ENCODE assay signal across 21 cellular contexts in genomic region chr1:151976015-151976343, GRCh38.
"Had no signal": no experiment of that assay in that cellular context is flagged by ENCODE, and none has a peak within 500 bp of the region (broad histone marks: within the 10 kb centered on the region; RNA-seq: fewer than 3 reads in every experiment).

No MANE protein-coding gene starts in this region.

- DNase-seq: activated CD4-positive, alpha-beta T cell treated with anti-CD3 and anti-CD28 coated beads, Interleukin-2, amount 50 U/mL, for 1 hour; activated CD8-positive, alpha-beta memory T cell treated with anti-CD3 and anti-CD28 coated beads, Interleukin-2, amount 50 U/mL, for 4 hours; activated effector memory CD4-positive, alpha-beta T cell treated with Interleukin-2 at 50 U/mL for 16 hours; activated naive CD4-positive, alpha-beta T cell treated with anti-CD3 and anti-CD28 coated beads, Interleukin-2, amount 10 ng/mL, durations not matched to agents 7 days and 5 days; activated naive CD8-positive, alpha-beta T cell treated with anti-CD3 and anti-CD28 coated beads, Interleukin-2, amount 50 U/mL, for 24 hours; activated T-cell treated with anti-CD3 and anti-CD28 coated beads, Interleukin-2, amount 50 U/mL, for 4 hours; anterior cingulate cortex; caudate nucleus; dorsolateral prefrontal cortex; foreskin keratinocyte; hippocampal formation; left cardiac atrium; lower lobe of right lung; nephron progenitor cell; nucleus accumbens; stimulated activated CD4-positive, alpha-beta T cell treated with anti-CD3 and anti-CD28 coated beads, Interleukin-12 subunit alpha, Interleukin-12 subunit beta, amount 100 ng/mL, for 4 hours; stimulated activated CD4-positive, alpha-beta T cell treated with anti-CD3 and anti-CD28 coated beads, Interleukin-1b, Interleukin-23, amount 100 ng/mL, for 48 hours; stimulated activated CD8-positive, alpha-beta memory T cell treated with anti-CD3 and anti-CD28 coated beads, Interleukin-4, amount 100 ng/mL, for 48 hours; stimulated activated naive CD4-positive, alpha-beta T cell treated with Interleukin-2 at 50 U/mL for 16 hours; T-helper 17 cell; thyroid gland had no signal

- H3K9me3 ChIP-seq: lower lobe of right lung, thyroid gland had no signal

- H3K27me3 ChIP-seq: foreskin keratinocyte, thyroid gland had no signal

- H3K36me3 ChIP-seq: thyroid gland had no signal

- H3K4me3 ChIP-seq: dorsolateral prefrontal cortex, lower lobe of right lung, thyroid gland had no signal

- H3K27ac ChIP-seq: dorsolateral prefrontal cortex, foreskin keratinocyte, lower lobe of right lung, thyroid gland had no signal

- ATAC-seq: activated naive CD8-positive, alpha-beta T cell treated with anti-CD3 and anti-CD28 coated beads, Interleukin-2, amount 50 U/mL, for 24 hours; activated T-cell treated with anti-CD3 and anti-CD28 coated beads, Interleukin-2, amount 50 U/mL, for 4 hours; foreskin keratinocyte; left cardiac atrium; lower lobe of right lung; T-helper 17 cell had no signal
